In the genomic region with DNA sequence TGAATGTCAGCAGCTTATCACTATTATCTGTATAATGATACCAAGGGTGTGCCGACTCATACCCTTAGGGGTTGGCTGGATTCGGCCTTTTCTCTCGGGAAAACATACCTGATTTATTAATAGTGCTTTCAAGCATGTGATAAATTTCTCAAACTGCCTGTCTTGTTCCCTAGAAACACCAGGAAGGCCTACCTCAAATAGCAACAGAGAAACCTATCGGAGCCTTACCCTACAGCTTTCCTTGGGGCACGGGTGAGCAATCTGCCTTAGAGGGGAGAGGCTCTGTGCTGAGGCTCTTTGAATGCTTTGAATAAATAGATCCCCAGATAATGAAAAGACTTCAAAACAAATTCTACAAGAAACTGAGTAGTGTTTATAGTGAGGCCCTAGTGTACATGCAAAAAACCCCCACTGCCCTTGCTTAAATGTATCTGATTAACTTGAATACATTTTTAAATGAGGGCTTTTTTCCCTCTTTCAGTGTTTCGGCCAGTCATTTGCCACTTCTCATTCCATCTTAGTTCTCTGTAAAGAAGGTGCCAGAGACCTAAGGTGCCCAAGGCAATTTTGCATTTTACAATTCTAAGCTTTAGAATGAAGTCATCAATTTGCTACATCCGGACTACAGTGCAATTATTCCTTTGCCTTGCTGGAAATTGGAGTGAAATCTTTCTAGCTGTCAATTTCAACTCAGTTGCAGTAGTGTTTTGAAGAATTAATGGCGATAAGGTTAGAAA, we compare ENCODE assay signal across 26 cellular contexts.
DNase-seq lines count a peak whose midpoint lies in the region; ATAC-seq and TF ChIP-seq lines count a peak whose summit lies in the region.
"Had no signal": no experiment of that assay in that cellular context is flagged by ENCODE, and none has a peak within 500 bp of the region (broad histone marks: within the 10 kb centered on the region; RNA-seq: fewer than 3 reads in every experiment).

No MANE protein-coding gene starts in this region.

- no peak overlapping the region for H4K5ac ChIP-seq in mesendoderm (ENCODE audit: low read length)

- DNase-seq in left ventricle myocardium inferior = no peak
- no peak for DNase-seq in Right ventricle myocardium inferior (ENCODE audit: missing footprints)
- no peak for DNase-seq in ascending aorta (ENCODE audit: low spot score in 2 of 2)
- peak; percentile 23 for DNase-seq in mesendoderm
- no peak for DNase-seq in uterus
- DNase-seq in stimulated activated CD4-positive, alpha-beta T cell treated with anti-CD3 and anti-CD28 coated beads, Interleukin-15, amount 100 ng/mL, for 24 hours = no peak
- DNase-seq in stomach = no peak
- DNase-seq in T-helper 17 cell = no peak
- DNase-seq: activated CD4-positive, alpha-beta memory T cell treated with anti-CD3 and anti-CD28 coated beads for 36 hours; activated CD4-positive, CD25-positive, alpha-beta regulatory T cell; activated gamma-delta T cell treated with Interleukin-2 at 50 U/mL for 16 hours; activated T-cell treated with anti-CD3 and anti-CD28 coated beads for 4 hours; aorta; cerebellar nuclear complex; erythroblast; foreskin melanocyte; kidney; MM.1S; NCI-H146; NCI-H524 treated with DMSO at 0.1 percent for 48 hours; sigmoid colon; T-helper 9 cell had no signal

- intact Hi-C loops in left ventricle myocardium inferior (cut with micrococcal nuclease) = loop anchor here (10.0 kb wide), 1 partner anchor 433 kb away; no protein-coding TSS in a partner anchor
- intact Hi-C loops in Right ventricle myocardium inferior (cut with DNase I) = loop anchor here (10.0 kb wide), 1 partner anchor 453 kb away; no protein-coding TSS in a partner anchor
- intact Hi-C loops in ascending aorta (cut with DNase I) = loop anchor here (2.0 kb wide), 1 partner anchor 363 kb away; no protein-coding TSS in a partner anchor
- intact Hi-C loops in uterus (cut with DNase I; ENCODE audit: low total_unique reads) = no loop called here
- intact Hi-C loops in stomach (cut with DNase I; ENCODE audit: low total_unique reads) = loop anchor here (10.0 kb wide), 1 partner anchor 363 kb away; no protein-coding TSS in a partner anchor

- H3K79me1 ChIP-seq in mesendoderm (ENCODE audit: low read length) = no peaks in the 10 kb centered on the region

- H3K56ac ChIP-seq in mesendoderm (ENCODE audit: low read length) = no peak overlapping the region

- WGBS in mesendoderm (ENCODE audit: extremely low coverage, insufficient coverage, low lambda C conversion rate) = no CpG with 5 or more reads among the region's 8 CpGs
- 81 to 94% (median 85%) methylated on average over 8 of the region's 8 CpGs for WGBS in stomach, 5 donors

- no peak overlapping the region for H3K9ac ChIP-seq in mesendoderm (ENCODE audit: low read length)
- H3K9ac ChIP-seq: BLaER1 treated with 17β-estradiol and CSF1 and Interleukin-3, amounts not matched to agents 10 nM and 100 nM; parathyroid adenoma had no signal

- no peak overlapping the region for H3K4me3 ChIP-seq in left ventricle myocardium inferior
- no peak overlapping the region for H3K4me3 ChIP-seq in ascending aorta
- no peak overlapping the region for H3K4me3 ChIP-seq in mesendoderm (ENCODE audit: low read length)
- no peak overlapping the region for H3K4me3 ChIP-seq in uterus
- no peak overlapping the region for H3K4me3 ChIP-seq in stomach
- H3K4me3 ChIP-seq: BLaER1 treated with 17β-estradiol and CSF1 and Interleukin-3, amounts not matched to agents 10 nM and 100 nM; sigmoid colon had no signal

- peaks cover 66% of the 10 kb centered on the region for H3K4me1 ChIP-seq in left ventricle myocardium inferior
- peaks cover 0 to 11% of the 10 kb centered on the region in 2 donors for H3K4me1 ChIP-seq in ascending aorta
- no peaks in the 10 kb centered on the region for H3K4me1 ChIP-seq in mesendoderm (ENCODE audit: control insufficient read depth, low read depth, low read length)
- peaks cover 0 to 3% of the 10 kb centered on the region in 2 donors for H3K4me1 ChIP-seq in uterus
- peaks cover 0 to 9% (median 0%) of the 10 kb centered on the region in 4 donors for H3K4me1 ChIP-seq in stomach
- H3K4me1 ChIP-seq: BLaER1 treated with 17β-estradiol and CSF1 and Interleukin-3, amounts not matched to agents 10 nM and 100 nM; parathyroid adenoma had no signal

- H3K4me2 ChIP-seq in mesendoderm (ENCODE audit: low read length) = no peak overlapping the region
- H3K4me2 ChIP-seq: BLaER1 treated with 17β-estradiol and CSF1 and Interleukin-3, amounts not matched to agents 10 nM and 100 nM had no signal

- no peaks in the 10 kb centered on the region for H3K27me3 Mint-ChIP-seq in T-helper 17 cell
- H3K27me3 Mint-ChIP-seq: activated CD4-positive, alpha-beta memory T cell treated with anti-CD3 and anti-CD28 coated beads for 36 hours; IgD-negative memory B cell; natural killer cell treated with Interleukin-12 subunit alpha and Interleukin-12 subunit beta and Interleukin-15 and Interleukin-18, amount 100 ng/mL, for 72 hours had no signal

- no peak overlapping the region for H4K8ac ChIP-seq in mesendoderm (ENCODE audit: low read depth, low read length)

- ATAC-seq in Right ventricle myocardium inferior (no peak), T-helper 17 cell (no peak)
- ATAC-seq: natural killer cell treated with Interleukin-12 subunit alpha and Interleukin-12 subunit beta and Interleukin-15 and Interleukin-18, amount 100 ng/mL, for 72 hours had no signal

- H2BK120ac ChIP-seq in mesendoderm (ENCODE audit: low read depth, low read length) = no peak overlapping the region

- no peak overlapping the region for H3K4ac ChIP-seq in mesendoderm (ENCODE audit: low read depth, low read length)

- no peak for TF ChIP-seq CTCF in left ventricle myocardium inferior (IDR thresholded peaks at IDR 0.05; ENCODE audit: borderline replicate concordance)
- no peak for TF ChIP-seq CTCF in ascending aorta (IDR thresholded peaks at IDR 0.05)
- TF ChIP-seq CTCF in uterus (IDR thresholded peaks at IDR 0.05) = no peak
- no peak for TF ChIP-seq CTCF in stomach (IDR thresholded peaks at IDR 0.05)

- no peak overlapping the region for H2BK5ac ChIP-seq in mesendoderm (ENCODE audit: low read length)

- H3K36me3 ChIP-seq in left ventricle myocardium inferior (peaks cover 60% of the 10 kb centered on the region), ascending aorta (peaks cover 32 to 48% of the 10 kb centered on the region in 2 donors), mesendoderm (ENCODE audit: control insufficient read depth, insufficient read depth, low read length) (no peaks in the 10 kb centered on the region), uterus (no peaks in the 10 kb centered on the region), stomach (peaks cover 20 to 68% (median 45%) of the 10 kb centered on the region in 4 donors)

- no peak overlapping the region for H3K4me3 Mint-ChIP-seq in T-helper 17 cell
- H3K4me3 Mint-ChIP-seq: activated CD4-positive, alpha-beta memory T cell treated with anti-CD3 and anti-CD28 coated beads for 36 hours; IgD-negative memory B cell; natural killer cell treated with Interleukin-12 subunit alpha and Interleukin-12 subunit beta and Interleukin-15 and Interleukin-18, amount 100 ng/mL, for 72 hours had no signal

- H3K23ac ChIP-seq in mesendoderm (ENCODE audit: low read length) = no peak overlapping the region

- H3K79me2 ChIP-seq in mesendoderm (ENCODE audit: control insufficient read depth, insufficient read depth, low read length) = no peaks in the 10 kb centered on the region
- H3K79me2 ChIP-seq: parathyroid adenoma had no signal

- H3K36me3 Mint-ChIP-seq in T-helper 17 cell (ENCODE audit: low read depth) = peaks cover 10% of the 10 kb centered on the region

- TF ChIP-seq EP300 in stomach (IDR thresholded peaks at IDR 0.05) = no peak

- H3K27ac ChIP-seq in left ventricle myocardium inferior (replicated peaks) = peak overlapping the region; percentile 86
- peak overlapping the region; percentile 9 to 22 for H3K27ac ChIP-seq in ascending aorta
- no peak overlapping the region for H3K27ac ChIP-seq in mesendoderm (ENCODE audit: low read depth, low read length)
- H3K27ac ChIP-seq in uterus = peak overlapping the region; percentile 47 to 82
- H3K27ac ChIP-seq in stomach = no peak overlapping the region
- H3K27ac ChIP-seq: BLaER1 treated with 17β-estradiol and CSF1 and Interleukin-3, amounts not matched to agents 10 nM and 100 nM; parathyroid adenoma; sigmoid colon had no signal

- H3K9me3 ChIP-seq in left ventricle myocardium inferior (replicated peaks) (no peaks in the 10 kb centered on the region), ascending aorta (no peaks in the 10 kb centered on the region), uterus (no peaks in the 10 kb centered on the region), stomach (no peaks in the 10 kb centered on the region), T-helper 17 cell (ENCODE audit: control insufficient read depth, low read length, poor library complexity, severe bottlenecking) (no peaks in the 10 kb centered on the region)
- H3K9me3 ChIP-seq: BLaER1 treated with 17β-estradiol and CSF1 and Interleukin-3, amounts not matched to agents 10 nM and 100 nM; sigmoid colon had no signal

- no peaks in the 10 kb centered on the region for H3K27me3 ChIP-seq in left ventricle myocardium inferior (ENCODE audit: low read depth)
- H3K27me3 ChIP-seq in ascending aorta = no peaks in the 10 kb centered on the region
- H3K27me3 ChIP-seq in mesendoderm (ENCODE audit: insufficient read depth, low read length, poor library complexity) = no peaks in the 10 kb centered on the region
- H3K27me3 ChIP-seq in uterus = no peaks in the 10 kb centered on the region
- no peaks in the 10 kb centered on the region for H3K27me3 ChIP-seq in stomach
- H3K27me3 ChIP-seq: BLaER1 treated with 17β-estradiol and CSF1 and Interleukin-3, amounts not matched to agents 10 nM and 100 nM; sigmoid colon had no signal

- H2AK5ac ChIP-seq in mesendoderm (ENCODE audit: low read length) = no peak overlapping the region

- TF ChIP-seq POLR2A in uterus (IDR thresholded peaks at IDR 0.05) (no peak), stomach (IDR thresholded peaks at IDR 0.05) (no peak)

- H3K27ac Mint-ChIP-seq in T-helper 17 cell = no peak overlapping the region
- H3K27ac Mint-ChIP-seq: activated CD4-positive, alpha-beta memory T cell treated with anti-CD3 and anti-CD28 coated beads for 36 hours; IgD-negative memory B cell had no signal

- peaks cover 4% of the 10 kb centered on the region for H3K4me1 Mint-ChIP-seq in T-helper 17 cell

- no peak overlapping the region for H2BK15ac ChIP-seq in mesendoderm (replicated peaks; ENCODE audit: low read depth)

- no peak overlapping the region for H3K18ac ChIP-seq in mesendoderm (ENCODE audit: low read length)

Comparison
In these comparisons a context has a peak if more than half of its experiments do, and no peak if none do; other contexts are left out.
1. H3K27ac ChIP-seq: peak in left ventricle myocardium inferior (single experiment), ascending aorta (2 of 2) and uterus (2 of 2); none in mesendoderm (single experiment) and stomach (0 of 5).